ENCODE assay signal across 12 cellular contexts in genomic region chr5:172717481-172718195, GRCh38. TPM values are rescaled to one million over a fixed set of nuclear protein-coding genes. Genes with fewer than 3 reads are reported as not detected.
A peak's percentile ranks its signal among the peaks of the same experiment; 100 is the strongest.
DNase-seq lines count a peak whose midpoint lies in the region; ATAC-seq, FAIRE-seq and TF ChIP-seq lines count a peak whose summit lies in the region.
"Had no signal": no experiment of that assay in that cellular context is flagged by ENCODE, and none has a peak within 500 bp of the region (broad histone marks: within the 10 kb centered on the region; RNA-seq: fewer than 3 reads in every experiment).

No MANE protein-coding gene starts in this region.

- DNase-seq in HFFc6 (no peak), adipocyte (ENCODE audit: low read depth) (no peak), thoracic aorta (ENCODE audit: low spot score) (no peak), foreskin keratinocyte (no peak), RCC 7860 (ENCODE audit: low spot score) (no peak)

- no peak for TF ChIP-seq CTCF in HFFc6 (IDR thresholded peaks at IDR 0.05)
- no peak for TF ChIP-seq CTCF in thoracic aorta (IDR thresholded peaks at IDR 0.05)
- no peak for TF ChIP-seq CTCF in foreskin keratinocyte (conservative IDR thresholded peaks at IDR 0.05)

- peaks cover 43% of the 10 kb centered on the region for H3K4me1 Mint-ChIP-seq in HFFc6 (ENCODE audit: low read depth)

- H3K36me3 Mint-ChIP-seq in HFFc6 (ENCODE audit: low read depth): no peaks in the 10 kb centered on the region
- H3K36me3 Mint-ChIP-seq: CD4-positive, CD25-positive, alpha-beta regulatory T cell; IgD-negative memory B cell; natural killer cell treated with Interleukin-12 subunit alpha and Interleukin-12 subunit beta and Interleukin-15 and Interleukin-18, amount 100 ng/mL, for 72 hours had no signal

- no peak for ATAC-seq in thoracic aorta (ENCODE audit: insufficient number of reproducible peaks, low FRiP score, low read depth)
- ATAC-seq in GM21786 (IDR thresholded peaks at IDR 0.05; ENCODE audit: unreplicated experiment): no peak
- no peak for ATAC-seq in foreskin keratinocyte

- no peaks in the 10 kb centered on the region for H3K9me3 ChIP-seq in adipocyte (ENCODE audit: control insufficient read depth, low read length)
- H3K9me3 ChIP-seq in muscle layer of colon (ENCODE audit: low read length): no peaks in the 10 kb centered on the region
- no peaks in the 10 kb centered on the region for H3K9me3 ChIP-seq in thoracic aorta
- H3K9me3 ChIP-seq: uterus had no signal

- H3K27me3 ChIP-seq in adipocyte (replicated peaks; ENCODE audit: control insufficient read depth, insufficient read depth, low read length) (no peaks in the 10 kb centered on the region), muscle layer of colon (ENCODE audit: control insufficient read depth in 1 of 2, insufficient read depth in 2 of 2, low read length in 2 of 2) (no peaks in the 10 kb centered on the region), thoracic aorta (replicated peaks; ENCODE audit: insufficient read depth) (no peaks in the 10 kb centered on the region), foreskin keratinocyte (peaks cover 15% of the 10 kb centered on the region)
- H3K27me3 ChIP-seq: uterus had no signal

- H3K4me3 ChIP-seq in adipocyte (ENCODE audit: low read length) (no peak overlapping the region), muscle layer of colon (ENCODE audit: low read depth in 1 of 2, low read length in 2 of 2) (no peak overlapping the region), thoracic aorta (peak overlapping the region; percentile 57)
- H3K4me3 ChIP-seq: uterus had no signal

- H3K36me3 ChIP-seq in adipocyte (ENCODE audit: control insufficient read depth, insufficient read depth, low read length, severe bottlenecking) (no peaks in the 10 kb centered on the region), muscle layer of colon (ENCODE audit: insufficient read depth, low read length) (no peaks in the 10 kb centered on the region), thoracic aorta (no peaks in the 10 kb centered on the region)
- H3K36me3 ChIP-seq: uterus had no signal

- H3K27me3 Mint-ChIP-seq in HFFc6 (ENCODE audit: insufficient read depth): no peaks in the 10 kb centered on the region; the same call in 1 of the 2 replicates

- no peak for FAIRE-seq in RCC 7860 (lab: Jason Lieb, UNC)

- peaks cover 15% of the 10 kb centered on the region for H3K4me1 ChIP-seq in adipocyte (ENCODE audit: control insufficient read depth, insufficient read depth, low read length)
- H3K4me1 ChIP-seq in muscle layer of colon (ENCODE audit: insufficient read depth, low read length): peaks cover 22% of the 10 kb centered on the region
- peaks cover 32 to 68% of the 10 kb centered on the region in 2 donors for H3K4me1 ChIP-seq in thoracic aorta (ENCODE audit: control insufficient read depth in 1 of 2, low read depth in 2 of 2)
- no peaks in the 10 kb centered on the region for H3K4me1 ChIP-seq in foreskin keratinocyte

- peak overlapping the region; percentile 84 for H3K27ac Mint-ChIP-seq in HFFc6
- H3K27ac Mint-ChIP-seq: activated CD4-positive, alpha-beta memory T cell treated with anti-CD3 and anti-CD28 coated beads, Interleukin-2, amount 10 ng/mL, durations not matched to agents 7 days and 5 days had no signal

- no peak overlapping the region for H3K27ac ChIP-seq in muscle layer of colon (ENCODE audit: low read depth, low read length)
- H3K27ac ChIP-seq in thoracic aorta: peak overlapping the region; percentile 46 to 75
- no peak overlapping the region for H3K27ac ChIP-seq in foreskin keratinocyte

- no peaks in the 10 kb centered on the region for H3K9me3 Mint-ChIP-seq in HFFc6
- H3K9me3 Mint-ChIP-seq: activated CD4-positive, alpha-beta memory T cell treated with anti-CD3 and anti-CD28 coated beads, Interleukin-2, amount 10 ng/mL, durations not matched to agents 7 days and 5 days; CD4-positive, CD25-positive, alpha-beta regulatory T cell; IgD-negative memory B cell; natural killer cell treated with Interleukin-12 subunit alpha and Interleukin-12 subunit beta and Interleukin-15 and Interleukin-18, amount 100 ng/mL, for 72 hours had no signal

- H3K9ac ChIP-seq in adipocyte (ENCODE audit: low read length): peak overlapping the region; percentile 69
- peak overlapping the region; percentile 9 for H3K9ac ChIP-seq in muscle layer of colon (ENCODE audit: low read length)

- peak overlapping the region; percentile 59; the same call in 1 of the 2 replicates for H3K4me3 Mint-ChIP-seq in HFFc6
- H3K4me3 Mint-ChIP-seq: activated CD4-positive, alpha-beta memory T cell treated with anti-CD3 and anti-CD28 coated beads, Interleukin-2, amount 10 ng/mL, durations not matched to agents 7 days and 5 days; CD4-positive, CD25-positive, alpha-beta regulatory T cell; natural killer cell treated with Interleukin-12 subunit alpha and Interleukin-12 subunit beta and Interleukin-15 and Interleukin-18, amount 100 ng/mL, for 72 hours had no signal

RNA-seq across cellular contexts. Expression of gene DUSP1, which starts 53.4 kb away (rescaled TPM):
- 100 to 1,000 TPM; 213 to 319 (median 307) TPM for total RNA-seq in HFFc6 (2021; fragmentation: NEBNext Ultra II Directional; extraction: Animal tissue kit (Norgen Biotek cat#: 25700))
- total RNA-seq in thoracic aorta (1,000 to 10,000 TPM in 1 of 2 donors, 100 to 1,000 TPM in 1; 813 to 3,699 TPM), foreskin keratinocyte (10.2 and 14.2 TPM in 2 replicates)
- 6.2 and 10.7 TPM in 2 replicates for polyA plus RNA-seq in foreskin keratinocyte

Comparison
In these comparisons a context has a peak if more than half of its experiments do, and no peak if none do; other contexts are left out.
1. H3K27ac ChIP-seq: peak in thoracic aorta (2 of 2); none in muscle layer of colon (single experiment) and foreskin keratinocyte (single experiment).
2. RNA of gene DUSP1, which starts 53.4 kb away (total RNA-seq): 813 to 3,699 TPM in thoracic aorta and 213 to 319 TPM in HFFc6; 10.2 to 14.2 TPM in foreskin keratinocyte; every median in the first group is over 10 times any median in the second.